Comparison of ENCODE assay signal across 14 cellular contexts in genomic region chr17:81593105-81593871, GRCh38.
"Had no signal": no experiment of that assay in that cellular context is flagged by ENCODE, and none has a peak within 500 bp of the region (broad histone marks: within the 10 kb centered on the region; RNA-seq: fewer than 3 reads in every experiment).

No MANE protein-coding gene starts in this region.

- DNase-seq: activated CD4-positive, alpha-beta memory T cell treated with anti-CD3 and anti-CD28 coated beads, Interleukin-2, amount 10 ng/mL, durations not matched to agents 7 days and 5 days; activated CD8-positive, alpha-beta memory T cell treated with anti-CD3 and anti-CD28 coated beads, Interleukin-2, amount 50 U/mL, for 48 hours; activated naive CD4-positive, alpha-beta T cell; hypothalamus; mammary epithelial cell; pancreas; retina; small intestine; stimulated activated naive B cell treated with anti-CD40 and anti-IgM and Interleukin-4, amounts not matched to agents 10 μg/mL and 1 μg/mL and 100 μg/mL, for 72 hours; substantia nigra; SW 1271; T-helper 9 cell; transverse colon had no signal

- H3K4me3 ChIP-seq: gastroesophageal sphincter, pancreas, transverse colon had no signal

- ATAC-seq: gastroesophageal sphincter; pancreas; stimulated activated naive B cell treated with anti-CD40 and anti-IgM and Interleukin-4, amounts not matched to agents 10 μg/mL and 1 μg/mL and 100 μg/mL, for 72 hours had no signal

- H3K27ac ChIP-seq: gastroesophageal sphincter, pancreas, transverse colon had no signal

- H3K9me3 ChIP-seq: gastroesophageal sphincter, pancreas, transverse colon had no signal

- H3K4me1 ChIP-seq: gastroesophageal sphincter, pancreas, transverse colon had no signal

- H3K27me3 ChIP-seq: gastroesophageal sphincter, pancreas, transverse colon had no signal
